8 cellular contexts compared by ENCODE assay signal in genomic region chr7:116525913-116526857, GRCh38.
DNase-seq lines count a peak whose midpoint lies in the region; ATAC-seq and TF ChIP-seq lines count a peak whose summit lies in the region.

No MANE protein-coding gene starts in this region.

- peak overlapping the region; percentile 86 for H3K4me3 ChIP-seq in coronary artery

- H3K27me3 ChIP-seq in layer of hippocampus (ENCODE audit: control insufficient read depth, insufficient read depth, low read length): no peaks in the 10 kb centered on the region

- DNase-seq in NCI-H2171 treated with DMSO at 0.1 percent for 48 hours (lab: John Stamatoyannopoulos, UW) (peak; percentile 25), NCI-H2171 (lab: John Stamatoyannopoulos, UW) (no peak), NCI-H1092 treated with DMSO at 0.1 percent for 48 hours (lab: John Stamatoyannopoulos, UW) (peak; percentile 53), coronary artery (ENCODE audit: low spot score) (peak; percentile 87)
- peak; percentile 14 to 26 (median 22) for DNase-seq in activated CD4-positive, CD25-positive, alpha-beta regulatory T cell (lab: John Stamatoyannopoulos, UW)
- DNase-seq in stimulated activated CD4-positive, alpha-beta T cell treated with anti-CD3 and anti-CD28 coated beads, Interleukin-1b, Interleukin-23, amount 100 ng/mL, for 48 hours: peak; percentile 57

- ATAC-seq in HG02571 (IDR thresholded peaks at IDR 0.05; ENCODE audit: unreplicated experiment): peak; percentile 85

- H3K27ac ChIP-seq in coronary artery (peak overlapping the region; percentile 96 to 97), layer of hippocampus (ENCODE audit: low read depth, low read length) (peak overlapping the region; percentile 68)

- peak; percentile 88 for TF ChIP-seq CTCF in coronary artery (IDR thresholded peaks at IDR 0.05)
